In the genomic region with DNA sequence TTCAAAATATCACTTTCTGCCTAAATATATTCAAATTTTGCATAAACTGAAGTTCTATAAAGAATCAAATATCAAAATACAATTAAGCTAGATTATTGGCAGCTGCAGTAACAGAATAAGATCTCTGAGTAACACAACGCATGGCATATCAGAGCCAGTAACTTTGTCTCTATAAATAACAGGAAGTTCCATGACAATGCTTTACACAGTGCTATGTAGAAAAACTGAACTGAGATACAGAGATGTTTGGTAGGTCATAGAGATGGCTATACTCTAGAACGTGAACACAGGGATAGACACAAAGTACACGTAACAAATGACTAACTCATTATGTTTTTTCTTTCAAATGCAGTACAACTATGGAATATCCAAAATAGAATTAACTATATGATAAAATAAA, we compare ENCODE assay signal across 12 cellular contexts. TPM values are rescaled to one million over a fixed set of nuclear protein-coding genes. Genes with fewer than 3 reads are reported as not detected.
A peak's percentile ranks its signal among the peaks of the same experiment; 100 is the strongest.
DNase-seq lines count a peak whose midpoint lies in the region; ATAC-seq and TF ChIP-seq lines count a peak whose summit lies in the region.
"Had no signal": no experiment of that assay in that cellular context is flagged by ENCODE, and none has a peak within 500 bp of the region (broad histone marks: within the 10 kb centered on the region; RNA-seq: fewer than 3 reads in every experiment).

No MANE protein-coding gene starts in this region.

- WGBS in mesenchymal stem cell = 80% methylated on average over 1 of the region's 3 CpGs

- no peak for TF ChIP-seq CTCF in RWPE2 (IDR thresholded peaks at IDR 0.05; ENCODE audit: poor library complexity, severe bottlenecking)

- ATAC-seq in GM18519 (IDR thresholded peaks at IDR 0.05; ENCODE audit: low FRiP score, unreplicated experiment) (peak; percentile 48), HG02588 (IDR thresholded peaks at IDR 0.05; ENCODE audit: unreplicated experiment) (peak; percentile 57), RWPE2 (ENCODE audit: low read depth) (no peak)

- H3K9me3 ChIP-seq in RWPE2 (ENCODE audit: severe bottlenecking) (no peaks in the 10 kb centered on the region), mesenchymal stem cell (ENCODE audit: control insufficient read depth, low read length) (no peaks in the 10 kb centered on the region)
- H3K9me3 ChIP-seq: tibial nerve had no signal

- no peak overlapping the region for H2BK15ac ChIP-seq in mesenchymal stem cell (ENCODE audit: low read depth, poor library complexity, severe bottlenecking)

- no peak overlapping the region for H4K8ac ChIP-seq in mesenchymal stem cell (ENCODE audit: low read length)

- peak overlapping the region; percentile 25 for H3K9ac ChIP-seq in mesenchymal stem cell (ENCODE audit: low read length)

- no peak overlapping the region for H2AFZ ChIP-seq in mesenchymal stem cell (ENCODE audit: low read depth, low read length)

- H3K27me3 ChIP-seq in RWPE2 (ENCODE audit: insufficient read depth, poor library complexity, severe bottlenecking) (no peaks in the 10 kb centered on the region), mesenchymal stem cell (ENCODE audit: control insufficient read depth in 1 of 2, insufficient read depth in 1 of 2, low read length in 2 of 2) (no peaks in the 10 kb centered on the region)
- H3K27me3 ChIP-seq: tibial nerve had no signal

- H3K4me2 ChIP-seq in mesenchymal stem cell (ENCODE audit: low read length, poor library complexity, severe bottlenecking) = no peak overlapping the region

- H3K4me3 ChIP-seq in RWPE2 (ENCODE audit: severe bottlenecking) (no peak overlapping the region), mesenchymal stem cell (ENCODE audit: insufficient read depth in 1 of 2, low read depth in 1 of 2, low read length in 2 of 2) (no peak overlapping the region)
- H3K4me3 ChIP-seq: skin epidermis, tibial nerve had no signal

- H4K91ac ChIP-seq in mesenchymal stem cell (ENCODE audit: low read length) = no peak overlapping the region

- H3K14ac ChIP-seq in mesenchymal stem cell (ENCODE audit: low read length in 2 of 2) = no peak overlapping the region

- TF ChIP-seq POLR2A in erythroblast (IDR thresholded peaks at IDR 0.05; ENCODE audit: low read length) = no peak

- no peak for DNase-seq in RWPE2 (ENCODE audit: low spot score)
- no peak for DNase-seq in mesenchymal stem cell
- DNase-seq in kidney glomerular epithelial cell (lab: John Stamatoyannopoulos, UW) = no peak
- DNase-seq in AG08395 (ENCODE audit: low spot score) = no peak
- no peak for DNase-seq in amniotic stem cell (lab: John Stamatoyannopoulos, UW)
- no peak for DNase-seq in erythroblast (lab: John Stamatoyannopoulos, UW)
- DNase-seq: activated gamma-delta T cell, head of caudate nucleus had no signal

- H3K18ac ChIP-seq in mesenchymal stem cell (ENCODE audit: low read depth in 1 of 2, low read length in 2 of 2) = no peak overlapping the region

- H2BK5ac ChIP-seq in mesenchymal stem cell (ENCODE audit: low read depth, low read length, poor library complexity, severe bottlenecking) = no peak overlapping the region

- H3K4me1 ChIP-seq in RWPE2 (ENCODE audit: insufficient read depth, poor library complexity, severe bottlenecking) = peaks cover 5% of the 10 kb centered on the region
- peaks cover 8% of the 10 kb centered on the region for H3K4me1 ChIP-seq in mesenchymal stem cell (ENCODE audit: control insufficient read depth, insufficient read depth, low read depth, low read length)

- no peak overlapping the region for H2BK120ac ChIP-seq in mesenchymal stem cell (ENCODE audit: low read depth, low read length)

- no peaks in the 10 kb centered on the region for H3K79me1 ChIP-seq in mesenchymal stem cell (replicated peaks; ENCODE audit: low read length, poor library complexity, severe bottlenecking)

- H3K27ac ChIP-seq in RWPE2 (ENCODE audit: poor library complexity, severe bottlenecking) = peak overlapping the region; percentile 4
- no peak overlapping the region for H3K27ac ChIP-seq in mesenchymal stem cell (ENCODE audit: low read length, poor library complexity, severe bottlenecking)
- H3K27ac ChIP-seq: skin epidermis, tibial nerve had no signal

- no peak overlapping the region for H3K23ac ChIP-seq in mesenchymal stem cell (ENCODE audit: low read length in 2 of 2)

- no peak overlapping the region for H3K4ac ChIP-seq in mesenchymal stem cell (ENCODE audit: low read depth in 1 of 2, low read length in 2 of 2)

- H2AK5ac ChIP-seq in mesenchymal stem cell (ENCODE audit: low read length, severe bottlenecking) = no peak overlapping the region

- H3K36me3 ChIP-seq in RWPE2 (ENCODE audit: low read depth) (peaks cover 93% of the 10 kb centered on the region), mesenchymal stem cell (ENCODE audit: control insufficient read depth in 1 of 2, insufficient read depth in 2 of 2, low read depth in 1 of 2, low read length in 2 of 2) (peaks cover 11 to 80% of the 10 kb centered on the region in 2 experiments)

- H2BK12ac ChIP-seq in mesenchymal stem cell (ENCODE audit: low read length in 2 of 2) = no peak overlapping the region

RNA-seq across cellular contexts. Expression of a gene that starts 18.2 kb away (rescaled TPM):
- 603 TPM for polyA plus RNA-seq in mesenchymal stem cell (2013, experiment 1 of 2)
- polyA plus RNA-seq in mesenchymal stem cell (2013, experiment 2 of 2) = 627 TPM

RNA-seq across cellular contexts. Expression of a gene that starts 48.4 kb away (rescaled TPM):
- polyA plus RNA-seq in mesenchymal stem cell (2013, experiment 1 of 2) = 68.5 TPM
- 66.9 TPM for polyA plus RNA-seq in mesenchymal stem cell (2013, experiment 2 of 2)

RNA-seq across cellular contexts. Expression of a gene that starts 59.6 kb away (rescaled TPM):
- 39.9 TPM for polyA plus RNA-seq in mesenchymal stem cell (2013, experiment 1 of 2)
- 43.0 TPM for polyA plus RNA-seq in mesenchymal stem cell (2013, experiment 2 of 2)
